ENCODE assay signal across 8 cellular contexts in genomic region chr17:75764417-75764710, GRCh38. TPM values are rescaled to one million over a fixed set of nuclear protein-coding genes. Genes with fewer than 3 reads are reported as not detected.
A peak's percentile ranks its signal among the peaks of the same experiment; 100 is the strongest.
DNase-seq lines count a peak whose midpoint lies in the region; ATAC-seq and TF ChIP-seq lines count a peak whose summit lies in the region.

No MANE protein-coding gene starts in this region.

- H3K27me3 ChIP-seq in GM23248 (replicated peaks; ENCODE audit: insufficient read depth), result no peaks in the 10 kb centered on the region
- no peaks in the 10 kb centered on the region for H3K27me3 ChIP-seq in gastroesophageal sphincter
- H3K27me3 ChIP-seq in skeletal muscle tissue (ENCODE audit: control insufficient read depth in 3 of 3, insufficient read depth in 3 of 3, low read length in 3 of 3), result no peaks in the 10 kb centered on the region

- TF ChIP-seq CTCF in gastroesophageal sphincter (IDR thresholded peaks at IDR 0.05), result no peak

- H3K36me3 ChIP-seq in GM23248 (ENCODE audit: low read depth) (no peaks in the 10 kb centered on the region), gastroesophageal sphincter (peaks cover 0 to 28% of the 10 kb centered on the region in 2 donors), skeletal muscle tissue (ENCODE audit: control insufficient read depth in 3 of 3, insufficient read depth in 3 of 3, low read length in 3 of 3) (peaks cover 0 to 3% (median 0%) of the 10 kb centered on the region in 3 donors)

- in situ Hi-C loops in GM23248 (cut with MboI), result no loop called here

- H3K27ac Mint-ChIP-seq in T-helper 17 cell, result no peak overlapping the region

- 8 to 12% methylated on average over 14 of the region's 14 CpGs for WGBS in GM23248 (ENCODE audit: low coverage in 1 of 2, low lambda C conversion rate in 2 of 2, missing lambda C conversion rate in 2 of 2), 2 experiments
- WGBS in gastroesophageal sphincter (ENCODE audit: low coverage in 1 of 2), 2 donors, result 10% methylated on average over 2 of the region's 14 CpGs; no CpG with 5 or more reads in 1 of the 2 donors

- no peaks in the 10 kb centered on the region for H3K4me1 ChIP-seq in GM23248 (ENCODE audit: insufficient read depth)
- peaks cover 0 to 31% (median 13%) of the 10 kb centered on the region in 3 donors for H3K4me1 ChIP-seq in gastroesophageal sphincter
- peaks cover 11 to 19% (median 16%) of the 10 kb centered on the region in 3 donors for H3K4me1 ChIP-seq in skeletal muscle tissue (ENCODE audit: control insufficient read depth in 3 of 3, insufficient read depth in 3 of 3, low read length in 3 of 3)

- H3K4me3 ChIP-seq in GM23248 (peak overlapping the region; percentile 74), gastroesophageal sphincter (peak overlapping the region; percentile 58 to 82), skeletal muscle tissue (ENCODE audit: low read length in 3 of 3) (peak overlapping the region; percentile 70 to 80 (median 75))

- ATAC-seq in T-helper 17 cell (no peak), gastroesophageal sphincter (no peak), HG03280 (IDR thresholded peaks at IDR 0.05; ENCODE audit: unreplicated experiment) (no peak)

- H3K9ac ChIP-seq in GM23248 (peak overlapping the region; percentile 79), skeletal muscle tissue (ENCODE audit: low read depth in 1 of 3, low read length in 3 of 3) (peak overlapping the region; percentile 73 to 81 (median 80))

- H3K9me3 ChIP-seq in GM23248 (ENCODE audit: low read depth) (no peaks in the 10 kb centered on the region), T-helper 17 cell (ENCODE audit: control insufficient read depth, low read length, poor library complexity, severe bottlenecking) (no peaks in the 10 kb centered on the region), gastroesophageal sphincter (no peaks in the 10 kb centered on the region), skeletal muscle tissue (ENCODE audit: control insufficient read depth in 3 of 3, low read length in 3 of 3) (no peaks in the 10 kb centered on the region)

- no peak for TF ChIP-seq POLR2A in gastroesophageal sphincter (IDR thresholded peaks at IDR 0.05)

- peaks cover 3% of the 10 kb centered on the region; the same call in 1 of the 2 replicates for H3F3A ChIP-seq in GM23248 (ENCODE audit: insufficient read depth)

- peak overlapping the region; percentile 82 for H3K4me2 ChIP-seq in GM23248 (ENCODE audit: unreplicated experiment)

- DNase-seq in GM23248 (no peak), T-helper 17 cell (no peak), inferior parietal cortex (ENCODE audit: extremely low spot score) (no peak), NCI-H2196 (lab: John Stamatoyannopoulos, UW; ENCODE audit: unreplicated experiment) (no peak)
- no peak for DNase-seq in stimulated activated CD4-positive, alpha-beta T cell treated with anti-CD3 and anti-CD28 coated beads, Interleukin-2, amount 100 ng/mL, for 48 hours

- no peak for TF ChIP-seq EP300 in gastroesophageal sphincter (IDR thresholded peaks at IDR 0.05)

- H3K36me3 Mint-ChIP-seq in T-helper 17 cell (ENCODE audit: low read depth), result no peaks in the 10 kb centered on the region

- no peaks in the 10 kb centered on the region for H3K27me3 Mint-ChIP-seq in T-helper 17 cell

- peak overlapping the region; percentile 93 for H2AFZ ChIP-seq in GM23248

- H4K20me1 ChIP-seq in GM23248 (ENCODE audit: insufficient read depth), result no peaks in the 10 kb centered on the region

- H3K9me2 ChIP-seq in GM23248 (ENCODE audit: insufficient read depth), result no peaks in the 10 kb centered on the region

- H3K27ac ChIP-seq in GM23248, result no peak overlapping the region; the same call in 1 of the 2 replicates
- peak overlapping the region; percentile 54 to 92 (median 91) for H3K27ac ChIP-seq in gastroesophageal sphincter
- H3K27ac ChIP-seq in skeletal muscle tissue (ENCODE audit: low read depth, low read length), result peak overlapping the region; percentile 69

- H3K4me3 Mint-ChIP-seq in T-helper 17 cell, result peak overlapping the region; percentile 79

- H3K4me1 Mint-ChIP-seq in T-helper 17 cell, result peaks cover 11% of the 10 kb centered on the region

- H3K79me2 ChIP-seq in GM23248 (ENCODE audit: insufficient read depth), result no peaks in the 10 kb centered on the region

RNA-seq across cellular contexts. Expression of gene GALK1, which starts 0.6 kb away (rescaled TPM):
- 16.6 and 40.6 TPM in 2 replicates for total RNA-seq in GM23248 (2014; rRNA removed; shearing (Covaris generic))
- 46.5 and 47.3 TPM in 2 replicates for polyA plus RNA-seq in GM23248 (2016; fragmentation: Nextera tagmentation; extraction: Ambion mirVana)
- total RNA-seq in T-helper 17 cell (1 to 10 TPM; 9.6 to 9.7 TPM), gastroesophageal sphincter (10 to 100 TPM; 13.7 to 23.2 (median 20.4) TPM), skeletal muscle tissue (29.2 TPM)

RNA-seq across cellular contexts. Expression of gene UNK, which starts 20.2 kb away (rescaled TPM):
- total RNA-seq in GM23248 (2014; rRNA removed; shearing (Covaris generic)), result 11.5 and 20.2 TPM in 2 replicates
- polyA plus RNA-seq in GM23248 (2016; fragmentation: Nextera tagmentation; extraction: Ambion mirVana), result 12.4 and 13.3 TPM in 2 replicates
- total RNA-seq in T-helper 17 cell, result 10 to 100 TPM; 30.3 to 33.4 TPM
- 10 to 100 TPM in 3 of 4 donors, 1 to 10 TPM in 1; 9.8 to 41.6 (median 21.0) TPM for total RNA-seq in gastroesophageal sphincter
- total RNA-seq in skeletal muscle tissue, result 15.7 TPM

RNA-seq across cellular contexts. Expression of gene ITGB4, which starts 43.1 kb away (rescaled TPM):
- total RNA-seq in GM23248 (2014; rRNA removed; shearing (Covaris generic)), result under 0.01 TPM in 1 of 2 replicates, not detected in the other
- 1.1 and 1.5 TPM in 2 replicates for polyA plus RNA-seq in GM23248 (2016; fragmentation: Nextera tagmentation; extraction: Ambion mirVana)
- total RNA-seq in T-helper 17 cell (under 1 TPM in 1 of 2 donors, not detected in 1; 0.72 TPM), gastroesophageal sphincter (10 to 100 TPM; 31.1 to 66.3 (median 41.8) TPM), skeletal muscle tissue (3.1 TPM)
